8 cellular contexts compared by ENCODE assay signal in the genomic region with DNA sequence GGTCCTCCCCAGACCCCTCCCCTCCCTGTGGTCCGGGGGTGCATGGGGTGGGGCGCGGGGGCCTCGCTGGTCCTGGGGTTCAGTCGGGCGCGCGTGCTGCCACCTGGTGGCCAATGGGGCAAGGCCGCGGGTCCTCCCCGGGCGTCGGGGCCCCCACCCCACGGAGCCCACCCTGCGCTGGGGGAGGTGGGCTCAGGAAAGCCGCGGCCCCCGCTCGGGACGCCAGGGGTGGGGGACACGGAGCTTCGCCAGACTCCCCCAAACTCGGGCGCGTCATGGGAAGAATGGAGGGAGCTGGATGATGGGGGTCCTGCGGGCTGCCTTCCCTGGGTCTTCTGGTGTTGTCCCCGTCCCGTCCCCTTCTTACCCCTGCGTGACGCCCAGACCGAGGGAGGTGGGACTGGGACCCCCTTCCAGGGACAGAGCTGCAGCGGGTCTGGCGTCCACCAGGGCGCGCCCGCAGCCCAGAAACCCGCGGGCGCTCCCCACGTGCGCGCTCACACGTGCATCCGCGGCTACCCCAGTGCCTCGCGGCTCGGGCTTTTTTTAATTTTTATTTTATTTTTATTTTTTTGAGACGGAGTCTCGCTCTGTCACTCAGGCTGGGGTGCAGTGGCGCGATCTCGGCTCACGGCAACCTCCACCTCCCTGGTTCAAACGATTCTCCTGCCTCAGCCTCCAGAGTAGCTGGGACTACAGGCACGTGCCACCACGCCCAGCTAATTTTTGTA. TPM values are rescaled to one million over a fixed set of nuclear protein-coding genes. Genes with fewer than 3 reads are reported as not detected.
DNase-seq lines count a peak whose midpoint lies in the region; TF ChIP-seq lines count a peak whose summit lies in the region.

No MANE protein-coding gene starts in this region.

- in situ Hi-C loops in brain microvascular endothelial cell (cut with HindIII; ENCODE audit: low pct_ligation_motif_present, low sequenced_read_pairs), result no loop called here

- DNase-seq in AG04450 (ENCODE audit: low read depth, low spot score), result no peak
- DNase-seq in H7, result peak; percentile 93
- DNase-seq in T-helper 22 cell (ENCODE audit: low read depth), result peak; percentile 19
- DNase-seq in brain microvascular endothelial cell, result no peak
- DNase-seq in iris pigment epithelial cell (ENCODE audit: low read depth), result peak; percentile 45
- DNase-seq in stimulated activated CD8-positive, alpha-beta memory T cell treated with anti-CD3 and anti-CD28 coated beads, Interleukin-2, amount 100 ng/mL, for 1 hour (ENCODE audit: low read depth in 2 of 2), result peak; percentile 25 to 42
- no peak for DNase-seq in lower leg skin (ENCODE audit: low spot score in 2 of 2)
- DNase-seq in RKO (ENCODE audit: low spot score), result no peak

- CTCF ChIA-PET in AG04450 (lab: Charles Lee), result interaction anchor here (0.6 to 2.8 kb wide), 37 partner anchors 8 to 161 kb away, joined by 3 to 19 read pairs (median 4); a partner anchor contains a TSS

- no peaks in the 10 kb centered on the region; the same call in 1 of the 2 replicates for H3K9me3 ChIP-seq in AG04450 (ENCODE audit: control insufficient read depth, insufficient read depth, low read length)

- H3K4me3 ChIP-seq in AG04450 (ENCODE audit: low read depth, low read length) (peak overlapping the region; percentile 32), H7 (ENCODE audit: insufficient read depth, low read depth, low read length) (peak overlapping the region; percentile 35), brain microvascular endothelial cell (ENCODE audit: low read depth, low read length) (no peak overlapping the region), lower leg skin (ENCODE audit: low read depth, poor library complexity, severe bottlenecking) (no peak overlapping the region)

- H3K36me3 ChIP-seq in H7 (replicated peaks; ENCODE audit: control insufficient read depth, insufficient read depth, low read length) (no peaks in the 10 kb centered on the region), brain microvascular endothelial cell (replicated peaks) (no peaks in the 10 kb centered on the region)

- peaks cover 67% of the 10 kb centered on the region for H3K27me3 ChIP-seq in AG04450 (ENCODE audit: control insufficient read depth, insufficient read depth, low read length)
- peaks cover 87% of the 10 kb centered on the region for H3K27me3 ChIP-seq in H7 (ENCODE audit: control insufficient read depth, insufficient read depth, low read length)
- H3K27me3 ChIP-seq in brain microvascular endothelial cell (replicated peaks), result peaks cover 59% of the 10 kb centered on the region

- H3K27ac ChIP-seq in AG04450 (ENCODE audit: low read depth, low read length), result no peak overlapping the region
- no peak overlapping the region for H3K27ac ChIP-seq in brain microvascular endothelial cell

- TF ChIP-seq CTCF in AG04450 (IDR thresholded peaks at IDR 0.05; ENCODE audit: low read depth, low read length) (peak; percentile 72), brain microvascular endothelial cell (IDR thresholded peaks at IDR 0.05; ENCODE audit: low read depth, low read length, missing control alignments) (peak; percentile 78), lower leg skin (IDR thresholded peaks at IDR 0.05) (peak in 1 of 3 donors; percentile 24)

- 3 to 6% methylated on average over 47 to 48 of the region's 57 CpGs for WGBS in lower leg skin, 2 donors

- POLR2A ChIA-PET in AG04450 (lab: Yijun Ruan, JAX), result no interaction called here

- TF ChIP-seq POLR2A in lower leg skin (IDR thresholded peaks at IDR 0.05), result no peak

- intact Hi-C loops in lower leg skin (cut with DNase I; ENCODE audit: low total_unique reads), result loop anchor here (5.0 to 10.0 kb wide), 2 partner anchors 125 to 143 kb away; a partner anchor contains a TSS

RNA-seq across cellular contexts. Expression of a gene that starts 19.8 kb away (rescaled TPM):
- polyA plus RNA-seq in AG04450 (2011; rRNA removed), result 47.3 and 51.7 TPM in 2 replicates
- polyA minus RNA-seq in AG04450 (2011; rRNA and poly(A)+ RNA removed), result 26.7 and 35.4 TPM in 2 replicates
- 277 and 293 TPM in 2 replicates for total RNA-seq in H7 (2014; rRNA removed; shearing (Covaris generic))
- total RNA-seq in lower leg skin, result 100 to 1,000 TPM in 1 of 4 donors, 10 to 100 TPM in 3; 61.0 to 105 (median 69.0) TPM

Comparison
In these comparisons a context has a peak if more than half of its experiments do, and no peak if none do; other contexts are left out.
1. DNase-seq: peak in H7 (single experiment), T-helper 22 cell (single experiment), iris pigment epithelial cell (single experiment) and stimulated activated CD8-positive, alpha-beta memory T cell treated with anti-CD3 and anti-CD28 coated beads, Interleukin-2, amount 100 ng/mL, for 1 hour (2 of 2); none in AG04450 (single experiment), brain microvascular endothelial cell (single experiment), lower leg skin (0 of 2) and RKO (single experiment).
2. H3K4me3 ChIP-seq: peak in AG04450 (single experiment) and H7 (single experiment); none in brain microvascular endothelial cell (single experiment) and lower leg skin (single experiment).